ENCODE assay signal across 14 cellular contexts in the genomic region with DNA sequence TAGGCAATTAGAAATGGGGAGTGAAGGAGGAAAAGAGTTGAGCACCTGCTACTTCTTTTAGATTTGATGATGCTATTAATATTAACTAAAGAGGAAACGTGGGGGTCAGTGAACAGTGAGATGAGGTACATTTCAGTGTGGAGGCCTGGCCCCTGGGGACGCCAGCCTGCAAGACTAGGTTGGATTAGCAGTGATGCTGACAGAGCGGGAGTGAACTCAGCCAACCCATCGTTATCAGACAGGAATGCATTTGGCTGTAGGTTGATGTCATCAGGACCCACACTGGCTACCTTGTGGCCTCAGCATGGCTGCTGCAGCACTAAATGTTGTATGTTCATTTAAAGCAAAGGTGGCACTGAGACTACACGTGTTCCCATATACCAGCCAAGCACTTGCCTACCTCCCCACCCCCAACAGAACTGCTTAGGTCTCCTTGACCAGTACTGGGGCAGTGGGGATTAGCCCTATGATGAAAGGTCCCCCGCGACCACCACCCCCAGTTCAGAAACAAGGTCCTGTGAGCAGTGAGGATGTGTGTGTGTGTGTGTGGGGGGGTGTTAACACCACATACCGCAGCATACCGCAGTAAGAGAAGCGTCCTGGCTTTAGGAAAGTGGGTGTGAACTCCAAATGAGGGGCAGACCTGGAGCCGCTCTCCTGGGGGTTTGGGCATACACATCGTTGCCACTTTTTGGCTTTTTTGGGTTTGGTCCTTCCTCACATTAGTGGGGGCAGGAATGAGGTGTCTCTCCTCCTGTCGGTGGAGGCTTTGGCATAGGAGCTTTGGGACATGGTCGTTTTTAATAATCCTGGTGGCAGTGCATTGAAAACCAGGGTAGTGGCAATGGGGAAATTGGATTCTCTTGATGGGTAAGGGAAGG. TPM values are rescaled to one million over a fixed set of nuclear protein-coding genes. Genes with fewer than 3 reads are reported as not detected.
DNase-seq lines count a peak whose midpoint lies in the region; ATAC-seq and TF ChIP-seq lines count a peak whose summit lies in the region.
"Had no signal": no experiment of that assay in that cellular context is flagged by ENCODE, and none has a peak within 500 bp of the region (broad histone marks: within the 10 kb centered on the region; RNA-seq: fewer than 3 reads in every experiment).

No MANE protein-coding gene starts in this region.

- H3K4me3 ChIP-seq in CD8-positive, alpha-beta T cell (ENCODE audit: low read depth, low read length), result no peak overlapping the region
- H3K4me3 ChIP-seq: Peyer's patch had no signal

- POLR2A ChIA-PET in CD8-positive, alpha-beta T cell (lab: Charles Lee), result no interaction called here
- POLR2A ChIA-PET in T-cell (lab: Charles Lee), result interaction anchor here in 1 of 2 donors (0.5 kb wide), 1 partner anchor 24 kb away, joined by 3 read pairs; no protein-coding TSS in a partner anchor

- H3K27me3 ChIP-seq in CD8-positive, alpha-beta T cell (ENCODE audit: insufficient read depth, low read length), result no peaks in the 10 kb centered on the region
- H3K27me3 ChIP-seq: Peyer's patch had no signal

- DNase-seq in CD8-positive, alpha-beta T cell, result no peak
- no peak for DNase-seq in T-cell
- DNase-seq in left colon, result no peak
- DNase-seq in osteocyte (ENCODE audit: extremely low spot score, unreplicated experiment), result no peak
- no peak for DNase-seq in head of caudate nucleus
- no peak for DNase-seq in activated gamma-delta T cell (lab: John Stamatoyannopoulos, UW)
- DNase-seq: activated effector memory CD4-positive, alpha-beta T cell treated with anti-CD3 and anti-CD28 coated beads, Interleukin-2, amount 50 U/mL, for 16 hours; mammary epithelial cell; NCI-H1694 treated with DMSO at 0.1 percent for 48 hours had no signal

- H3K36me3 ChIP-seq in CD8-positive, alpha-beta T cell (ENCODE audit: insufficient read depth, low read length), result no peaks in the 10 kb centered on the region

- no peak for TF ChIP-seq CTCF in CD8-positive, alpha-beta T cell (IDR thresholded peaks at IDR 0.05)
- no peak for TF ChIP-seq CTCF in osteocyte (IDR thresholded peaks at IDR 0.05)

- H3K9me3 Mint-ChIP-seq in CD8-positive, alpha-beta T cell, result no peaks in the 10 kb centered on the region
- H3K9me3 Mint-ChIP-seq in T-cell (no peaks in the 10 kb centered on the region), osteocyte (ENCODE audit: unreplicated experiment) (no peaks in the 10 kb centered on the region)
- H3K9me3 Mint-ChIP-seq: dendritic cell treated with granulocyte-macrophage colony-stimulating factor and Interleukin-4, amounts not matched to agents 40 ng/mL and 50 ng/mL, for 4 days had no signal

- H3K4me1 ChIP-seq in CD8-positive, alpha-beta T cell (ENCODE audit: insufficient read depth, low read length), result peaks cover 52% of the 10 kb centered on the region
- H3K4me1 ChIP-seq: Caco-2 had no signal

- intact Hi-C loops in CD8-positive, alpha-beta T cell (cut with DNase I, micrococcal nuclease), result no loop called here
- intact Hi-C loops in left colon (cut with DNase I, micrococcal nuclease) (no loop called here), head of caudate nucleus (cut with DNase I) (no loop called here)

- no peak overlapping the region for H3K4me3 Mint-ChIP-seq in CD8-positive, alpha-beta T cell
- H3K4me3 Mint-ChIP-seq in T-cell (peak overlapping the region in 1 of 3 donors; percentile 9), osteocyte (ENCODE audit: unreplicated experiment) (no peak overlapping the region)
- H3K4me3 Mint-ChIP-seq: dendritic cell treated with granulocyte-macrophage colony-stimulating factor and Interleukin-4, amounts not matched to agents 40 ng/mL and 50 ng/mL, for 4 days had no signal

- H3K27ac ChIP-seq in CD8-positive, alpha-beta T cell (ENCODE audit: low read depth, low read length), result no peak overlapping the region
- H3K27ac ChIP-seq: Peyer's patch had no signal

- H3K4me1 Mint-ChIP-seq in CD8-positive, alpha-beta T cell (ENCODE audit: low read depth), result peaks cover 78% of the 10 kb centered on the region
- H3K4me1 Mint-ChIP-seq in T-cell (peaks cover 75 to 84% (median 77%) of the 10 kb centered on the region in 3 donors), osteocyte (ENCODE audit: unreplicated experiment) (peaks cover 33% of the 10 kb centered on the region)

- H3K27ac Mint-ChIP-seq in CD8-positive, alpha-beta T cell, result peak overlapping the region; percentile 81
- H3K27ac Mint-ChIP-seq in T-cell, result peak overlapping the region; percentile 47 to 76
- no peak overlapping the region for H3K27ac Mint-ChIP-seq in osteocyte (ENCODE audit: unreplicated experiment)

- H3K9me3 ChIP-seq in CD8-positive, alpha-beta T cell (ENCODE audit: low read length), result no peaks in the 10 kb centered on the region
- H3K9me3 ChIP-seq: Caco-2, Peyer's patch had no signal

- CTCF ChIA-PET in CD8-positive, alpha-beta T cell (lab: Charles Lee), result interaction anchor here (1.4 to 8.4 kb wide), 2 partner anchors 24 to 65 kb away, joined by 3 to 65 read pairs; no protein-coding TSS in a partner anchor
- CTCF ChIA-PET in T-cell (lab: Charles Lee), result no interaction called here

- peaks cover 24% of the 10 kb centered on the region for H3K36me3 Mint-ChIP-seq in CD8-positive, alpha-beta T cell
- H3K36me3 Mint-ChIP-seq in T-cell (peaks cover 15% of the 10 kb centered on the region), osteocyte (ENCODE audit: unreplicated experiment) (peaks cover 17% of the 10 kb centered on the region)

- ATAC-seq in CD8-positive, alpha-beta T cell, result no peak
- ATAC-seq in GM19452 (IDR thresholded peaks at IDR 0.05; ENCODE audit: unreplicated experiment) (peak; percentile 48), T-cell (replicated peaks in 1 of 4) (no peak), left colon (peak; percentile 6), GM18502 (IDR thresholded peaks at IDR 0.05; ENCODE audit: poor library complexity, unreplicated experiment) (no peak)

- H3K27me3 Mint-ChIP-seq in CD8-positive, alpha-beta T cell (ENCODE audit: low read depth), result no peaks in the 10 kb centered on the region
- H3K27me3 Mint-ChIP-seq in T-cell (no peaks in the 10 kb centered on the region), osteocyte (ENCODE audit: unreplicated experiment) (no peaks in the 10 kb centered on the region)
- H3K27me3 Mint-ChIP-seq: dendritic cell treated with granulocyte-macrophage colony-stimulating factor and Interleukin-4, amounts not matched to agents 40 ng/mL and 50 ng/mL, for 4 days had no signal

RNA-seq across cellular contexts. Expression of a gene that starts 26.1 kb away (rescaled TPM):
- total RNA-seq in CD8-positive, alpha-beta T cell, result 100 to 1,000 TPM; 209 to 244 TPM
- total RNA-seq in T-cell, result 100 to 1,000 TPM; 143 to 254 (median 163) TPM
- total RNA-seq in left colon, result 10 to 100 TPM; 91.3 to 93.2 TPM
- 65.4 and 70.5 TPM in 2 replicates for total RNA-seq in osteocyte

Comparison
In these comparisons a context has a peak if more than half of its experiments do, and no peak if none do; other contexts are left out.
1. ATAC-seq: peak in GM19452 (single experiment) and left colon (single experiment); none in CD8-positive, alpha-beta T cell (single experiment), T-cell (0 of 4) and GM18502 (single experiment).